8 cellular contexts compared by ENCODE assay signal in genomic region chr6:31620586-31621319, GRCh38. TPM values are rescaled to one million over a fixed set of nuclear protein-coding genes. Genes with fewer than 3 reads are reported as not detected.
DNase-seq lines count a peak whose midpoint lies in the region; ATAC-seq and TF ChIP-seq lines count a peak whose summit lies in the region.

Gene PRRC2A, plus strand, starts transcription at chr6:31620715. Its CDS starts 2,075 bp downstream, at chr6:31622790.

- H3K27me3 ChIP-seq in Karpas-422 (ENCODE audit: low read length), result no peaks in the 10 kb centered on the region
- no peaks in the 10 kb centered on the region for H3K27me3 ChIP-seq in gastrocnemius medialis

- no peaks in the 10 kb centered on the region for H3K9me2 ChIP-seq in Karpas-422 (replicated peaks; ENCODE audit: insufficient read depth, low read length)

- H3K4me1 ChIP-seq in Karpas-422 (ENCODE audit: low read length) (peaks cover 25% of the 10 kb centered on the region), gastrocnemius medialis (peaks cover 19 to 21% of the 10 kb centered on the region in 2 donors)

- H4K20me1 ChIP-seq in Karpas-422 (ENCODE audit: insufficient read depth, low read depth, low read length), result peaks cover 29% of the 10 kb centered on the region

- H3K4me3 ChIP-seq in Karpas-422 (ENCODE audit: low read length) (peak within 1 kb of the TSS; percentile 99), gastrocnemius medialis (peak within 1 kb of the TSS; percentile 69 to 95 (median 82))

- TF ChIP-seq CTCF in gastrocnemius medialis (IDR thresholded peaks at IDR 0.05 in 4 of 5, conservative IDR thresholded peaks at IDR 0.05 in 1 of 5), result no peak

- intact Hi-C loops in gastrocnemius medialis (cut with DNase I; ENCODE audit: low total_unique reads), result loop anchor here (1.0 to 10.0 kb wide), 6 partner anchors 32 to 1006 kb away; partner anchors contain the start of genes ATP6V1G2, BAG6, FKBPL and MRPS18B

- H3K9ac ChIP-seq in Karpas-422 (ENCODE audit: low read length), result peak within 1 kb of the TSS; percentile 100

- no peaks in the 10 kb centered on the region for H3K9me3 ChIP-seq in Karpas-422 (ENCODE audit: low read length)
- H3K9me3 ChIP-seq in gastrocnemius medialis, result no peaks in the 10 kb centered on the region

- in situ Hi-C loops in gastrocnemius medialis (cut with MboI; ENCODE audit: low sequenced_read_pairs in 4 of 4), result no loop called here

- peak within 1 kb of the TSS; percentile 96 for H3K27ac ChIP-seq in Karpas-422 (ENCODE audit: low read length)
- H3K27ac ChIP-seq in angular gyrus (ENCODE audit: low read depth, low read length), result peak within 1 kb of the TSS; percentile 99
- peak within 1 kb of the TSS; percentile 91 to 97 (median 96) for H3K27ac ChIP-seq in gastrocnemius medialis

- peaks cover 41% of the 10 kb centered on the region for H3K36me3 ChIP-seq in Karpas-422 (ENCODE audit: insufficient read depth, low read length)
- H3K36me3 ChIP-seq in gastrocnemius medialis, result peaks cover 0 to 31% of the 10 kb centered on the region in 2 donors

- ATAC-seq in gastrocnemius medialis, result peak; percentile 53 to 87
- ATAC-seq in GM21528 (IDR thresholded peaks at IDR 0.05; ENCODE audit: low FRiP score, unreplicated experiment), result no peak

- peak within 1 kb of the TSS; percentile 87; the same call in 1 of the 2 replicates for H2AFZ ChIP-seq in Karpas-422 (ENCODE audit: low read length)

- peaks cover 42% of the 10 kb centered on the region for H3K79me2 ChIP-seq in Karpas-422 (ENCODE audit: low read length)

- DNase-seq in GDM1 (lab: John Stamatoyannopoulos, UW) (peak; percentile 84), GOT3 (lab: John Stamatoyannopoulos, UW) (peak; percentile 74), Karpas-422 (peak; percentile 91), SK-N-DZ (ENCODE audit: low spot score) (peak; percentile 87), hypothalamus (lab: John Stamatoyannopoulos, UW) (peak in 36 of 51 donors; percentile 48 to 100 (median 84)), gastrocnemius medialis (peak; percentile 77 to 95)

- H3K4me2 ChIP-seq in Karpas-422 (ENCODE audit: low read depth, low read length, poor library complexity, severe bottlenecking), result peak within 1 kb of the TSS; percentile 98

- peak; percentile 53 to 82 for TF ChIP-seq POLR2A in gastrocnemius medialis (IDR thresholded peaks at IDR 0.05)

RNA-seq across cellular contexts. Expression of gene PRRC2A, which starts in this region (rescaled TPM):
- 123 and 147 TPM in 2 replicates for total RNA-seq in Karpas-422 (2014; rRNA removed; shearing (Covaris generic); ENCODE audit: low replicate concordance)
- 71.3 and 78.5 TPM in 2 replicates for polyA plus RNA-seq in SK-N-DZ (2014; cell fraction: cytosol; rRNA removed)
- 128 and 163 TPM in 2 replicates for polyA plus RNA-seq in SK-N-DZ (2014; cell fraction: nucleus; rRNA removed)
- total RNA-seq in gastrocnemius medialis, result 10 to 100 TPM; 38.9 to 67.7 (median 52.0) TPM
